Comparison of ENCODE assay signal across 1 cellular context in the genomic region with DNA sequence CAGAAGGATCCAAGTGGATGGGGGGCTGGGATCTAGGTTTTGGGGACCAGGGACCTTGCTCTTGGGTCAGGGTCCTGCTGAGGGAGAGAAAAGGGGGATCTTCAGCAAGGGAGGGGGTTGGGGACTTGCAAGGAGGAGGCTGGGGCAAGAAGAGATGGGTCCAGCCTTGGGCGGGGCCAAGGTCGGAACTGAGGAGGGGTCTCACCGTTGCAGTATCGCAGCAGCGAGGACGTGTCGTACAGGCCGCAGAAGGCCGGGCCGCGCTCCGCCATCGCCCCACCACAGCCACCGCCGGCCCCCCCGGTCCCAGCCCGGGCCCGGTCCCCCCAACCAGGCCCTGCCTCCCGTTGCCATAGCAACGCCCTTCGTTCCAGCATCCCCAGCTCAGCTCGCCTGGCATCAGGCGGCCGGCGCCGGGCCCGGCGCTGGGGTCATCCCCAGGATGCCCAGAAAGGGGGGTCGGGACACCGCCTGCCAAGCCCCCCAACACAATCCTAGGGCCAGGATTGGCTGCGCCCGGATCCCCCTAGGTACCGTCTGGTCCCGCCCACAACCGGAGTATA.
TF ChIP-seq lines count a peak whose summit lies in the region.

No MANE protein-coding gene starts in this region.

TF ChIP-seq in SK-N-SH, 30 proteins besides CTCF, POLR2A, EP300 and RAD21:
- TF ChIP-seq MEF2A (IDR thresholded peaks at IDR 0.05; ENCODE audit: borderline replicate concordance, low read depth) (no peak), TCF12 (IDR thresholded peaks at IDR 0.05) (no peak), POLR2AphosphoS5 (IDR thresholded peaks at IDR 0.05; ENCODE audit: low read depth, low read length) (no peak), FOXJ3 (CRISPR knock-in tag; IDR thresholded peaks at IDR 0.05) (no peak), EZH2phosphoT487 (IDR thresholded peaks at IDR 0.05; ENCODE audit: borderline replicate concordance, low read depth) (no peak), NFIC (IDR thresholded peaks at IDR 0.05; ENCODE audit: borderline replicate concordance) (no peak), RFX5 (IDR thresholded peaks at IDR 0.05; ENCODE audit: low read length) (no peak), YY1 (IDR thresholded peaks at IDR 0.05; ENCODE audit: low read depth) (no peak)
- TF ChIP-seq, protein P1, sequence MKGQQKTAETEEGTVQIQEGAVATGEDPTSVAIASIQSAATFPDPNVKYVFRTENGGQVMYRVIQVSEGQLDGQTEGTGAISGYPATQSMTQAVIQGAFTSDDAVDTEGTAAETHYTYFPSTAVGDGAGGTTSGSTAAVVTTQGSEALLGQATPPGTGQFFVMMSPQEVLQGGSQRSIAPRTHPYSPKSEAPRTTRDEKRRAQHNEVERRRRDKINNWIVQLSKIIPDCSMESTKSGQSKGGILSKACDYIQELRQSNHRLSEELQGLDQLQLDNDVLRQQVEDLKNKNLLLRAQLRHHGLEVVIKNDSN (IDR thresholded peaks at IDR 0.05; ENCODE audit: borderline replicate concordance, low read depth) = no peak
- TF ChIP-seq, protein P2, sequence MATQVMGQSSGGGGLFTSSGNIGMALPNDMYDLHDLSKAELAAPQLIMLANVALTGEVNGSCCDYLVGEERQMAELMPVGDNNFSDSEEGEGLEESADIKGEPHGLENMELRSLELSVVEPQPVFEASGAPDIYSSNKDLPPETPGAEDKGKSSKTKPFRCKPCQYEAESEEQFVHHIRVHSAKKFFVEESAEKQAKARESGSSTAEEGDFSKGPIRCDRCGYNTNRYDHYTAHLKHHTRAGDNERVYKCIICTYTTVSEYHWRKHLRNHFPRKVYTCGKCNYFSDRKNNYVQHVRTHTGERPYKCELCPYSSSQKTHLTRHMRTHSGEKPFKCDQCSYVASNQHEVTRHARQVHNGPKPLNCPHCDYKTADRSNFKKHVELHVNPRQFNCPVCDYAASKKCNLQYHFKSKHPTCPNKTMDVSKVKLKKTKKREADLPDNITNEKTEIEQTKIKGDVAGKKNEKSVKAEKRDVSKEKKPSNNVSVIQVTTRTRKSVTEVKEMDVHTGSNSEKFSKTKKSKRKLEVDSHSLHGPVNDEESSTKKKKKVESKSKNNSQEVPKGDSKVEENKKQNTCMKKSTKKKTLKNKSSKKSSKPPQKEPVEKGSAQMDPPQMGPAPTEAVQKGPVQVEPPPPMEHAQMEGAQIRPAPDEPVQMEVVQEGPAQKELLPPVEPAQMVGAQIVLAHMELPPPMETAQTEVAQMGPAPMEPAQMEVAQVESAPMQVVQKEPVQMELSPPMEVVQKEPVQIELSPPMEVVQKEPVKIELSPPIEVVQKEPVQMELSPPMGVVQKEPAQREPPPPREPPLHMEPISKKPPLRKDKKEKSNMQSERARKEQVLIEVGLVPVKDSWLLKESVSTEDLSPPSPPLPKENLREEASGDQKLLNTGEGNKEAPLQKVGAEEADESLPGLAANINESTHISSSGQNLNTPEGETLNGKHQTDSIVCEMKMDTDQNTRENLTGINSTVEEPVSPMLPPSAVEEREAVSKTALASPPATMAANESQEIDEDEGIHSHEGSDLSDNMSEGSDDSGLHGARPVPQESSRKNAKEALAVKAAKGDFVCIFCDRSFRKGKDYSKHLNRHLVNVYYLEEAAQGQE (IDR thresholded peaks at IDR 0.05; ENCODE audit: low read depth, low read length) = no peak
TF ChIP-seq in SK-N-SH: peak in this region for 0.
